Comparison of ENCODE assay signal across 9 cellular contexts in the genomic region with DNA sequence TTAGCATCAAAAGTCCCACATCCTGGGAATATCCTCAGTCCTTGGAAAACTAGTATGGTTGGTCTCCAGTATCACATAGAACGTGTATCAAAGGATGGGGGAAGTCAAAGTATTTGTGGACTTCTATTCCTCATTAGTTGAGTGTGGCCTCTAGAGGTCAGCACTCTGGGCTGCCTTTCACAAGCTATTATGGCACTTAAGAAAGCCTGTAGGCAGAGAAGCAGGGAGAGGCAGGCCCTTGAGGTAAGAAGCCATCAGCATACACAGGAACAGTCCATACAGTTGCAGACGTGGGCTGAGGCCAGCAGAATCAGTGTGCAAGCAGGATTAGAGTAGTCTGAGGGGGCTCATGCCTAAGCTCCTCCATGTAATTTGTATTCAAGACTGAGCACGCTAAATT.
DNase-seq lines count a peak whose midpoint lies in the region; ATAC-seq and TF ChIP-seq lines count a peak whose summit lies in the region.
"Had no signal": no experiment of that assay in that cellular context is flagged by ENCODE, and none has a peak within 500 bp of the region (broad histone marks: within the 10 kb centered on the region; RNA-seq: fewer than 3 reads in every experiment).

No MANE protein-coding gene starts in this region.

- H3K4me1 ChIP-seq in parathyroid adenoma: no peaks in the 10 kb centered on the region

- no peak overlapping the region for H2AFZ ChIP-seq in parathyroid adenoma

- DNase-seq in GM10266 (ENCODE audit: extremely low spot score) (peak; percentile 16), NCI-H1436 (lab: John Stamatoyannopoulos, UW) (peak; percentile 37), cardiac fibroblast (ENCODE audit: low read depth in 2 of 2) (peak; percentile 27 to 40), NCI-H748 treated with DMSO at 0.1 percent for 48 hours (lab: John Stamatoyannopoulos, UW) (no peak)
- DNase-seq: activated naive CD8-positive, alpha-beta T cell treated with anti-CD3 and anti-CD28 coated beads, Interleukin-2, amount 10 ng/mL, durations not matched to agents 7 days and 5 days; GOT3 had no signal

- no peaks in the 10 kb centered on the region for H3K79me2 ChIP-seq in parathyroid adenoma

- no peaks in the 10 kb centered on the region for H3K27me3 ChIP-seq in parathyroid adenoma (ENCODE audit: control insufficient read depth, insufficient read depth, low read length)

- ATAC-seq in GM18498 (IDR thresholded peaks at IDR 0.05; ENCODE audit: unreplicated experiment): no peak
- ATAC-seq in HG03354 (IDR thresholded peaks at IDR 0.05; ENCODE audit: poor library complexity, severe bottlenecking, unreplicated experiment): no peak

- no peak overlapping the region for H3K27ac ChIP-seq in parathyroid adenoma

- H3K4me3 ChIP-seq in cardiac fibroblast (replicated peaks in 1 of 2; ENCODE audit: low read depth in 2 of 2, low read length in 2 of 2) (no peak overlapping the region), parathyroid adenoma (ENCODE audit: low read depth, low read length) (no peak overlapping the region)

- TF ChIP-seq CTCF in GM10266 (IDR thresholded peaks at IDR 0.05; ENCODE audit: control insufficient read depth, insufficient read depth, low read depth, missing control alignments) (peak; percentile 48), cardiac fibroblast (IDR thresholded peaks at IDR 0.05; ENCODE audit: low read depth, low read length) (no peak), parathyroid adenoma (IDR thresholded peaks at IDR 0.05) (peak; percentile 19)

- no peaks in the 10 kb centered on the region for H3K9me3 ChIP-seq in parathyroid adenoma (ENCODE audit: control insufficient read depth, low read length)

- no peak overlapping the region for H3K9ac ChIP-seq in parathyroid adenoma

- no peak overlapping the region for H3K4me2 ChIP-seq in parathyroid adenoma (ENCODE audit: low read length)

- H3K36me3 ChIP-seq in parathyroid adenoma (ENCODE audit: control insufficient read depth, insufficient read depth, low read length): no peaks in the 10 kb centered on the region
